Comparison of ENCODE assay signal across 1 cellular context in genomic region chr2:203675086-203675485, GRCh38.
TF ChIP-seq lines count a peak whose summit lies in the region.

No MANE protein-coding gene starts in this region.

TF ChIP-seq in SK-N-SH treated with all-trans-retinoic acid at 6 μM for 48 hours, 23 proteins besides CTCF, POLR2A, EP300 and RAD21 (continued from another document):
- TF ChIP-seq PATZ1 (CRISPR knock-in tag; IDR thresholded peaks at IDR 0.05; ENCODE audit: borderline replicate concordance), result no peak
